In the genomic region with DNA sequence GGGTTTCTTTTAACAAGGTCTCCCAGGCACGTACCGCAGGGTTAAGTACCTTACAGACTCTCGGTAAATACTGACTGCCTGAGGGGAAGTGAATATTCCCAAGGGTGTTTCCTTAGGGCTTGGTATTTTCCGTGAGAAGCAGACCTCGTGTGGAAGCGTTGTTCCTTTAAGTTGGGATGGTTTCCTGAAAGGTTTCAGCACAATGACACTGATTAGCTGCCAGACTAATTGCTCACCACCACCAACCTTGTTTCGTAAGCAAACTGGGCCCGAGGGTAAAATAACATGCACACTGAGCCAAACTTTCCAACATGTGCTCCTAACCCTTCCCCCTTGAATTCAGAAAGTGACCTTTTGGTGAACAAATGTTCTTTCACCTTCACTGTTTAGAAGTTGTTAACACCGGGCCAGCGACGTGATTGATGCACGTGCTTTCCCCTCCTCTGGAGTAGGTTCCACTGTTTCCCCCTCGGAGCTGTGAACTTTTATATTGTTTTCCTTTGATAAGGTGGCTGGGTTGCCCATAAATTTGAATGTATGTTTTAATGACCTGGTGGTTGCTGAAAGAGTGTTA, we compare ENCODE assay signal across 9 cellular contexts.
A peak's percentile ranks its signal among the peaks of the same experiment; 100 is the strongest.
DNase-seq lines count a peak whose midpoint lies in the region; ATAC-seq and TF ChIP-seq lines count a peak whose summit lies in the region.
"Had no signal": no experiment of that assay in that cellular context is flagged by ENCODE, and none has a peak within 500 bp of the region (broad histone marks: within the 10 kb centered on the region; RNA-seq: fewer than 3 reads in every experiment).

No MANE protein-coding gene starts in this region.

- H3K36me3 ChIP-seq in BJ (ENCODE audit: control insufficient read depth, insufficient read depth, low read length): no peaks in the 10 kb centered on the region

- DNase-seq in BJ (ENCODE audit: low read depth) (peak; percentile 68), MV-4-11 (lab: John Stamatoyannopoulos, UW) (peak; percentile 43), dedifferentiated amniotic fluid mesenchymal stem cell (ENCODE audit: extremely low spot score) (peak; percentile 82), myocyte (ENCODE audit: low read depth) (peak; percentile 68), NCI-H2227 treated with DMSO at 0.1 percent for 48 hours (lab: John Stamatoyannopoulos, UW) (no peak), SIG-M5 (lab: John Stamatoyannopoulos, UW) (no peak)
- DNase-seq: central memory CD4-positive, alpha-beta T cell had no signal

- H3K4me3 ChIP-seq in BJ (ENCODE audit: low read depth, low read length): no peak overlapping the region

- no peak for TF ChIP-seq CTCF in BJ (IDR thresholded peaks at IDR 0.05; ENCODE audit: insufficient read depth, low read depth, low read length)

- CTCF ChIA-PET in BJ (lab: Yijun Ruan, JAX): interaction anchor here (0.6 to 0.9 kb wide), 2 partner anchors 23 to 649 kb away, joined by 3 read pairs; no protein-coding TSS in a partner anchor

- POLR2A ChIA-PET in BJ (lab: Charles Lee): no interaction called here

- no peak for ATAC-seq in GM21825 (IDR thresholded peaks at IDR 0.05; ENCODE audit: unreplicated experiment)
- no peak for ATAC-seq in HG02885 (IDR thresholded peaks at IDR 0.05; ENCODE audit: poor library complexity, unreplicated experiment)

- H3K27me3 ChIP-seq in BJ (ENCODE audit: control insufficient read depth, insufficient read depth, low read length): no peaks in the 10 kb centered on the region

Comparison
In these comparisons a context has a peak if more than half of its experiments do, and no peak if none do; other contexts are left out.
1. DNase-seq: peak in BJ (single experiment), MV-4-11 (single experiment), dedifferentiated amniotic fluid mesenchymal stem cell (single experiment) and myocyte (single experiment); none in NCI-H2227 treated with DMSO at 0.1 percent for 48 hours (single experiment) and SIG-M5 (single experiment).